In the genomic region with DNA sequence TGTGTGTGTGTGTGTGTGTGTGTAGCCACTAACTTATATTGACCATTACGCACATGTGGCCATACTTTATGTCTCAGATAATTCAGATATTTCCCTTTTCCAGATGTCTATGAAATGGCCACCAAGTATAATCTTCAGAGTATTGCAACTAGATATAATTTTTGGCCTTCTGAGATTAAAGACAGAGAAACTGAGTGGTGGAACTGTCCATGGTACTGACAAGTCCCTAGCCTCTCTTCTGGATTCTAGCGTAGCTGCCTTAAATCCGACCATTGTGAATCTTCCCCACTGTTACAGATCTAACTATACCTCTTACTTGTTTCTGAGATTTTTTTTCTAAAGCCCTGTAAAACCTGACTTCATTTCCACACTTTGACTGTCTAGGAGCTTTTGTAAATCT, we compare ENCODE assay signal across 11 cellular contexts.
DNase-seq lines count a peak whose midpoint lies in the region; TF ChIP-seq lines count a peak whose summit lies in the region.
"Had no signal": no experiment of that assay in that cellular context is flagged by ENCODE, and none has a peak within 500 bp of the region (broad histone marks: within the 10 kb centered on the region; RNA-seq: fewer than 3 reads in every experiment).

No MANE protein-coding gene starts in this region.

- H3K36me3 Mint-ChIP-seq in T-helper 2 cell treated with Interferon-gamma antibody and Interleukin-4, amounts not matched to agents 5 μg/mL and 100 μg/mL, for 36 hours (ENCODE audit: low read depth), result no peaks in the 10 kb centered on the region

- H3K27ac ChIP-seq in brain microvascular endothelial cell, result no peak overlapping the region

- in situ Hi-C loops in brain microvascular endothelial cell (cut with HindIII; ENCODE audit: low pct_ligation_motif_present, low sequenced_read_pairs), result no loop called here

- no peak overlapping the region for H3K27ac Mint-ChIP-seq in T-helper 2 cell treated with Interferon-gamma antibody and Interleukin-4, amounts not matched to agents 5 μg/mL and 100 μg/mL, for 36 hours
- H3K27ac Mint-ChIP-seq: dendritic cell treated with granulocyte-macrophage colony-stimulating factor and Interleukin-4, amounts not matched to agents 40 ng/mL and 50 ng/mL, for 4 days; T-helper 17 cell had no signal

- H3K4me3 Mint-ChIP-seq in T-helper 2 cell treated with Interferon-gamma antibody and Interleukin-4, amounts not matched to agents 5 μg/mL and 100 μg/mL, for 36 hours, result no peak overlapping the region
- H3K4me3 Mint-ChIP-seq: dendritic cell treated with granulocyte-macrophage colony-stimulating factor and Interleukin-4, amounts not matched to agents 40 ng/mL and 50 ng/mL, for 4 days; T-helper 17 cell had no signal

- no peak overlapping the region for H3K4me3 ChIP-seq in LNCaP clone FGC (ENCODE audit: low read depth, low read length)
- no peak overlapping the region for H3K4me3 ChIP-seq in brain microvascular endothelial cell (ENCODE audit: low read depth, low read length)
- no peak overlapping the region for H3K4me3 ChIP-seq in kidney epithelial cell (ENCODE audit: low read depth, low read length)

- H3K9me3 Mint-ChIP-seq in T-helper 2 cell treated with Interferon-gamma antibody and Interleukin-4, amounts not matched to agents 5 μg/mL and 100 μg/mL, for 36 hours, result no peaks in the 10 kb centered on the region
- H3K9me3 Mint-ChIP-seq: dendritic cell treated with granulocyte-macrophage colony-stimulating factor and Interleukin-4, amounts not matched to agents 40 ng/mL and 50 ng/mL, for 4 days had no signal

- no peaks in the 10 kb centered on the region for H3K36me3 ChIP-seq in brain microvascular endothelial cell (replicated peaks)
- H3K36me3 ChIP-seq in kidney epithelial cell (ENCODE audit: control insufficient read depth, insufficient read depth, low read length), result no peaks in the 10 kb centered on the region

- DNase-seq in EH (ENCODE audit: low read depth) (peak; percentile 57), LNCaP clone FGC (ENCODE audit: low read depth) (peak; percentile 1), brain microvascular endothelial cell (peak; percentile 33), kidney epithelial cell (ENCODE audit: low read depth) (peak; percentile 7), hypothalamus (lab: John Stamatoyannopoulos, UW) (no peak), NCI-H510A treated with DMSO at 0.1 percent for 48 hours (lab: John Stamatoyannopoulos, UW) (no peak), NOMO-1 treated with DMSO at 0.1 percent for 48 hours (lab: John Stamatoyannopoulos, UW; ENCODE audit: unreplicated experiment) (no peak)
- DNase-seq in T-helper 2 cell treated with Interferon-gamma antibody and Interleukin-4, amounts not matched to agents 5 μg/mL and 100 μg/mL, for 36 hours (ENCODE audit: low spot score), result no peak
- DNase-seq: NCI-H524 treated with DMSO at 0.1 percent for 48 hours, T-helper 17 cell had no signal

- H3K27me3 Mint-ChIP-seq in T-helper 2 cell treated with Interferon-gamma antibody and Interleukin-4, amounts not matched to agents 5 μg/mL and 100 μg/mL, for 36 hours (ENCODE audit: low read depth), result no peaks in the 10 kb centered on the region
- H3K27me3 Mint-ChIP-seq: dendritic cell treated with granulocyte-macrophage colony-stimulating factor and Interleukin-4, amounts not matched to agents 40 ng/mL and 50 ng/mL, for 4 days; T-helper 17 cell had no signal

- H3K4me1 Mint-ChIP-seq in T-helper 2 cell treated with Interferon-gamma antibody and Interleukin-4, amounts not matched to agents 5 μg/mL and 100 μg/mL, for 36 hours (ENCODE audit: low read depth), result peaks cover 2% of the 10 kb centered on the region
- H3K4me1 Mint-ChIP-seq: T-helper 17 cell had no signal

- TF ChIP-seq CTCF in LNCaP clone FGC (IDR thresholded peaks at IDR 0.05; ENCODE audit: control insufficient read depth, extremely low read depth, insufficient read depth) (no peak), brain microvascular endothelial cell (IDR thresholded peaks at IDR 0.05; ENCODE audit: low read depth, low read length, missing control alignments) (no peak), kidney epithelial cell (IDR thresholded peaks at IDR 0.05; ENCODE audit: insufficient read depth, low read length, poor library complexity, severe bottlenecking) (no peak)

- H3K27me3 ChIP-seq in brain microvascular endothelial cell (replicated peaks) (no peaks in the 10 kb centered on the region), kidney epithelial cell (ENCODE audit: control insufficient read depth, insufficient read depth, low read length) (no peaks in the 10 kb centered on the region)

Comparison
In these comparisons a context has a peak if more than half of its experiments do, and no peak if none do; other contexts are left out.
1. DNase-seq: peak in EH (single experiment), LNCaP clone FGC (single experiment), brain microvascular endothelial cell (single experiment) and kidney epithelial cell (single experiment); none in hypothalamus (0 of 51), NCI-H510A treated with DMSO at 0.1 percent for 48 hours (single experiment), NOMO-1 treated with DMSO at 0.1 percent for 48 hours (single experiment) and T-helper 2 cell treated with Interferon-gamma antibody and Interleukin-4, amounts not matched to agents 5 μg/mL and 100 μg/mL, for 36 hours (single experiment).